Comparison of ENCODE assay signal across 15 cellular contexts in the genomic region with DNA sequence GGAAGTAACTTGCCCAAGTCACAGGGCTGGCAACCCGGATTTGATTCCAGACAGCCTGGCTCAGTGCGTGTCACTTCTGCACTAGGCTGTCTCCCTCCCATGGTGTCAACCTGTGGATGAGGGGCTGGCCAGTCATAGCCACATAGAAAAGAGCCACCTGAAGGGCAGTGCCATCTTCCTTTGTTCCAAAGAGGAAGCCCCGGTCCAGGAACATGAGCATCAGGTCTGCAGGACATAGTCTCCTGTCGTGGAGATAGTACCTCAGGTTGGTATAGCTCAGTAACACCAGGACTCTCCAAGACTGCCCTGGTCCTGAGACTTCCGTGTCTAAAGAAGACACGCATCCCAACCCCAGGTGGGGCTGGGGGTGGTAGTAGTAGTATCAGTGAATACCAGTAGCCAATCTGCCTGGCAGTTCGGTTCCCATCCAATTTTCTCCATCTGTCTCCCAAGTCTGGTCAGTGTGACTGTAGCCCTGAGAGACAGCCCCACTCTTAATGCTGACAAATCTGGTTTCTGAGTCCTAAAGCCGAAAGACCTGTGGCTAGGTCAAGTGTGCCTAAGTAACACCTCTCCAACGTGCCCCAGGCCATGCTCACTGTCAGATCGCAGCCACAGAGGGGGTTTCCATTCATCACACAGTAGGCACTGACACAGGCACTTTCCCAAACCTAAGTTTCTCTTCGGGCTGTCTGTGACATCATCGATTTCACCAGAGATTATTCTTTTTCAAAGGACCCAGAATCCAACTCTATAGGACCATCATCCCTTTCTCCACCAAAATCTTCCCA.
"Had no signal": no experiment of that assay in that cellular context is flagged by ENCODE, and none has a peak within 500 bp of the region (broad histone marks: within the 10 kb centered on the region; RNA-seq: fewer than 3 reads in every experiment).

No MANE protein-coding gene starts in this region.

- H3K36me3 ChIP-seq: ascending aorta had no signal

- H3K27ac ChIP-seq: ascending aorta had no signal

- H3K9me3 ChIP-seq: ascending aorta had no signal

- H3K4me1 ChIP-seq: ascending aorta had no signal

- DNase-seq: activated CD4-positive, alpha-beta T cell treated with anti-CD3 and anti-CD28 coated beads, Interleukin-2, amount 10 ng/mL, durations not matched to agents 24 days and 14 days; activated naive CD4-positive, alpha-beta T cell; activated naive CD8-positive, alpha-beta T cell treated with anti-CD3 and anti-CD28 coated beads, Interleukin-2, amount 50 U/mL, for 24 hours; activated T-cell treated with anti-CD3 and anti-CD28 coated beads, Interleukin-2, amount 50 U/mL, for 48 hours; endodermal cell; erythroblast; hippocampal formation; kidney glomerular epithelial cell; right cardiac atrium; substantia nigra; T-helper 17 cell; trophoblast cell had no signal

- H3K4me3 ChIP-seq: ascending aorta had no signal

- ATAC-seq: activated naive CD8-positive, alpha-beta T cell treated with anti-CD3 and anti-CD28 coated beads, Interleukin-2, amount 50 U/mL, for 24 hours; right cardiac atrium; stimulated activated memory B cell treated with anti-CD40 and anti-IgM and Interleukin-4, amounts not matched to agents 10 μg/mL and 1 μg/mL and 100 μg/mL, for 72 hours; T-helper 17 cell; WTC11 had no signal

- H3K27me3 ChIP-seq: ascending aorta had no signal
